In genomic region chr4:57430706-57431105, GRCh38 we compare ENCODE assay signal across 33 cellular contexts.
"Had no signal": no experiment of that assay in that cellular context is flagged by ENCODE, and none has a peak within 500 bp of the region (broad histone marks: within the 10 kb centered on the region; RNA-seq: fewer than 3 reads in every experiment).

No MANE protein-coding gene starts in this region.

- H3K36me3 ChIP-seq: ascending aorta, brain microvascular endothelial cell, heart left ventricle, left ventricle myocardium inferior, upper lobe of left lung, vagina had no signal

- H3K4me1 ChIP-seq: ascending aorta, heart left ventricle, left ventricle myocardium inferior, upper lobe of left lung, vagina had no signal

- H3K4me3 ChIP-seq: ascending aorta, heart left ventricle, left ventricle myocardium inferior, lung, mucosa of descending colon, skin epidermis, upper lobe of left lung, vagina had no signal

- H3K9me3 Mint-ChIP-seq: activated naive CD4-positive, alpha-beta T cell treated with anti-CD3 and anti-CD28 coated beads for 36 hours; activated naive CD8-positive, alpha-beta T cell treated with anti-CD3 and anti-CD28 coated beads for 36 hours; activated T-helper 1 cell treated with anti-CD3 and anti-CD28 coated beads, Interleukin-12 subunit alpha, Interleukin-12 subunit beta, Interleukin-2, Interleukin-4 antibody, amounts not matched to agents 30 ng/mL and 10 ng/mL and 1 ng/mL, durations not matched to agents 14 hours and 24 hours and 36 hours; natural killer cell treated with Interleukin-12 subunit alpha and Interleukin-12 subunit beta and Interleukin-15 and Interleukin-18, amount 100 ng/mL, for 72 hours; stimulated activated memory B cell treated with anti-CD40 and anti-IgM and Interleukin-4, amounts not matched to agents 10 μg/mL and 1 μg/mL and 100 μg/mL, for 72 hours; stimulated activated naive CD8-positive, alpha-beta T cell treated with anti-CD3 and anti-CD28 coated beads, Interleukin-15, amount 100 ng/mL, for 72 hours had no signal

- H3K27ac ChIP-seq: ascending aorta, brain microvascular endothelial cell, heart left ventricle, left ventricle myocardium inferior, skin epidermis, upper lobe of left lung, vagina, VCaP had no signal

- H3K27ac Mint-ChIP-seq: activated naive CD4-positive, alpha-beta T cell treated with anti-CD3 and anti-CD28 coated beads for 36 hours; activated naive CD8-positive, alpha-beta T cell treated with anti-CD3 and anti-CD28 coated beads for 36 hours; activated T-helper 1 cell treated with anti-CD3 and anti-CD28 coated beads, Interleukin-12 subunit alpha, Interleukin-12 subunit beta, Interleukin-2, Interleukin-4 antibody, amounts not matched to agents 30 ng/mL and 10 ng/mL and 1 ng/mL, durations not matched to agents 14 hours and 24 hours and 36 hours; natural killer cell treated with Interleukin-12 subunit alpha and Interleukin-12 subunit beta and Interleukin-15 and Interleukin-18, amount 100 ng/mL, for 72 hours; progenitor cell of endocrine pancreas; stimulated activated memory B cell treated with anti-CD40 and anti-IgM and Interleukin-4, amounts not matched to agents 10 μg/mL and 1 μg/mL and 100 μg/mL, for 72 hours; stimulated activated naive CD8-positive, alpha-beta T cell treated with anti-CD3 and anti-CD28 coated beads, Interleukin-15, amount 100 ng/mL, for 72 hours had no signal

- H3K4me1 Mint-ChIP-seq: activated naive CD8-positive, alpha-beta T cell treated with anti-CD3 and anti-CD28 coated beads for 36 hours; stimulated activated memory B cell treated with anti-CD40 and anti-IgM and Interleukin-4, amounts not matched to agents 10 μg/mL and 1 μg/mL and 100 μg/mL, for 72 hours; stimulated activated naive CD8-positive, alpha-beta T cell treated with anti-CD3 and anti-CD28 coated beads, Interleukin-15, amount 100 ng/mL, for 72 hours had no signal

- H3K27me3 ChIP-seq: ascending aorta, brain microvascular endothelial cell, upper lobe of left lung, vagina had no signal

- H3K4me3 Mint-ChIP-seq: activated naive CD4-positive, alpha-beta T cell treated with anti-CD3 and anti-CD28 coated beads for 36 hours; activated naive CD8-positive, alpha-beta T cell treated with anti-CD3 and anti-CD28 coated beads for 36 hours; activated T-helper 1 cell treated with anti-CD3 and anti-CD28 coated beads, Interleukin-12 subunit alpha, Interleukin-12 subunit beta, Interleukin-2, Interleukin-4 antibody, amounts not matched to agents 30 ng/mL and 10 ng/mL and 1 ng/mL, durations not matched to agents 14 hours and 24 hours and 36 hours; natural killer cell treated with Interleukin-12 subunit alpha and Interleukin-12 subunit beta and Interleukin-15 and Interleukin-18, amount 100 ng/mL, for 72 hours; stimulated activated memory B cell treated with anti-CD40 and anti-IgM and Interleukin-4, amounts not matched to agents 10 μg/mL and 1 μg/mL and 100 μg/mL, for 72 hours; stimulated activated naive CD8-positive, alpha-beta T cell treated with anti-CD3 and anti-CD28 coated beads, Interleukin-15, amount 100 ng/mL, for 72 hours had no signal

- ATAC-seq: activated CD4-positive, CD25-positive, alpha-beta regulatory T cell treated with anti-CD3 and anti-CD28 coated beads, Interleukin-2, amount 50 U/mL, for 24 hours; esophagus mucosa; heart left ventricle; mucosa of descending colon; natural killer cell treated with Interleukin-12 subunit alpha and Interleukin-12 subunit beta and Interleukin-15 and Interleukin-18, amount 100 ng/mL, for 72 hours; sciatic nerve; stimulated activated memory B cell treated with anti-CD40 and anti-IgM and Interleukin-4, amounts not matched to agents 10 μg/mL and 1 μg/mL and 100 μg/mL, for 72 hours; stimulated activated naive CD8-positive, alpha-beta T cell treated with anti-CD3 and anti-CD28 coated beads, Interleukin-15, amount 100 ng/mL, for 72 hours had no signal

- H3K27me3 Mint-ChIP-seq: activated naive CD8-positive, alpha-beta T cell treated with anti-CD3 and anti-CD28 coated beads for 36 hours had no signal

- H3K36me3 Mint-ChIP-seq: activated naive CD8-positive, alpha-beta T cell treated with anti-CD3 and anti-CD28 coated beads for 36 hours; natural killer cell treated with Interleukin-12 subunit alpha and Interleukin-12 subunit beta and Interleukin-15 and Interleukin-18, amount 100 ng/mL, for 72 hours; stimulated activated memory B cell treated with anti-CD40 and anti-IgM and Interleukin-4, amounts not matched to agents 10 μg/mL and 1 μg/mL and 100 μg/mL, for 72 hours had no signal

- DNase-seq: activated CD4-positive, alpha-beta T cell treated with anti-CD3 and anti-CD28 coated beads for 48 hours; activated CD4-positive, alpha-beta T cell treated with anti-CD3 and anti-CD28 coated beads, Interleukin-2, amount 50 U/mL, for 48 hours; activated CD8-positive, alpha-beta memory T cell treated with anti-CD3 and anti-CD28 coated beads, Interleukin-2, amount 50 U/mL, for 4 hours; activated effector memory CD4-positive, alpha-beta T cell treated with anti-CD3 and anti-CD28 coated beads, Interleukin-2, amount 50 U/mL, for 16 hours; activated naive CD4-positive, alpha-beta T cell treated with anti-CD3 and anti-CD28 coated beads for 36 hours; activated naive CD8-positive, alpha-beta T cell treated with anti-CD3 and anti-CD28 coated beads for 36 hours; activated T-cell treated with anti-CD3 and anti-CD28 coated beads, Interleukin-2, amount 50 U/mL, for 1 hour; brain microvascular endothelial cell; caudate nucleus; cortex of kidney; foreskin fibroblast; heart left ventricle; left ventricle myocardium inferior; mesendoderm; mucosa of descending colon; stimulated activated CD4-positive, alpha-beta T cell treated with anti-CD3 and anti-CD28 coated beads, Interleukin-4, amount 100 ng/mL, for 4 hours; stimulated activated CD8-positive, alpha-beta memory T cell treated with anti-CD3 and anti-CD28 coated beads, Interleukin-4, amount 100 ng/mL, for 48 hours; stimulated activated naive CD8-positive, alpha-beta T cell treated with anti-CD3 and anti-CD28 coated beads, Interleukin-15, amount 100 ng/mL, for 72 hours; substantia nigra; upper lobe of left lung had no signal

- FAIRE-seq: TTC549 had no signal

- H3K9me3 ChIP-seq: ascending aorta, heart left ventricle, left ventricle myocardium inferior, mucosa of descending colon, upper lobe of left lung, vagina had no signal
